1 cellular context compared by ENCODE assay signal in genomic region chr10:87083576-87084290, GRCh38.
TF ChIP-seq lines count a peak whose summit lies in the region.

No MANE protein-coding gene starts in this region.

TF ChIP-seq in HepG2, 621 proteins besides CTCF, POLR2A, EP300 and RAD21 (continued from another document):
- TF ChIP-seq ZNF646 (CRISPR knock-in tag; IDR thresholded peaks at IDR 0.05) (0 out of 2 replicates have a peak, but pooled peaks have one; percentile 48), ASH2L (IDR thresholded peaks at IDR 0.05; ENCODE audit: insufficient read length, low read depth, low read length) (peak; percentile 26)
